In the genomic region with DNA sequence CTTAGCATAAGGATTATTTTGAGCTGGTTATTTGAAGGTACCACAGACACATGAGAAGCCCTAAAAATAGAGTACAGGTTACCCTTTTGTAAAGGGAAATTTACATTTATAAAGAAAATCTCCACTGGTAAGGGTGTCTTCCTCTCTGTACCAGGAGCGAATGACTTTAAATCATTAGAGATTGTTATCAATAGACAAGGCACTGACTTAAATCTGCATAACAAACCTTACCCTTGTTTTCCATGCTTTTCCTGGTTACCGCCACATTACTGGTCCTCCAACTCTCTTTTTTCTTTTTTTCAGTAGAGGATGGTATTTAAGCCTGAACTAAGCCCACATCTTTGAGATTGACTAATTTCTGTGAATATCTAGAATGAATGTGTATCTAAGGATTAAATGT, we compare ENCODE assay signal across 18 cellular contexts.
"Had no signal": no experiment of that assay in that cellular context is flagged by ENCODE, and none has a peak within 500 bp of the region (broad histone marks: within the 10 kb centered on the region; RNA-seq: fewer than 3 reads in every experiment).

No MANE protein-coding gene starts in this region.

- H3K36me3 Mint-ChIP-seq: natural killer cell treated with Interleukin-12 subunit alpha and Interleukin-12 subunit beta and Interleukin-15 and Interleukin-18, amount 100 ng/mL, for 72 hours had no signal

- H3K27me3 Mint-ChIP-seq: activated T-helper 17 cell treated with anti-CD3 and anti-CD28 coated beads, Interleukin-2, amount 50 U/mL, for 72 hours; effector memory CD8-positive, alpha-beta T cell; natural killer cell treated with Interleukin-12 subunit alpha and Interleukin-12 subunit beta and Interleukin-15 and Interleukin-18, amount 100 ng/mL, for 72 hours had no signal

- H3K9me3 Mint-ChIP-seq: activated T-helper 17 cell treated with anti-CD3 and anti-CD28 coated beads, Interleukin-2, amount 50 U/mL, for 72 hours; dendritic cell treated with granulocyte-macrophage colony-stimulating factor and Interleukin-4, amounts not matched to agents 40 ng/mL and 50 ng/mL, for 4 days had no signal

- H3K27ac ChIP-seq: brain microvascular endothelial cell, gastrocnemius medialis, heart left ventricle, tibial nerve, uterus had no signal

- H3K4me3 ChIP-seq: gastrocnemius medialis, heart left ventricle, tibial nerve, uterus had no signal

- H3K9me3 ChIP-seq: gastrocnemius medialis, tibial nerve, uterus had no signal

- ATAC-seq: activated T-helper 17 cell treated with anti-CD3 and anti-CD28 coated beads, Interleukin-2, amount 50 U/mL, for 72 hours; effector memory CD8-positive, alpha-beta T cell; gastrocnemius medialis; heart left ventricle; left ventricle myocardium superior; natural killer cell treated with Interleukin-12 subunit alpha and Interleukin-12 subunit beta and Interleukin-15 and Interleukin-18, amount 100 ng/mL, for 72 hours had no signal

- H3K27ac Mint-ChIP-seq: activated T-helper 17 cell treated with anti-CD3 and anti-CD28 coated beads, Interleukin-2, amount 50 U/mL, for 72 hours; dendritic cell treated with granulocyte-macrophage colony-stimulating factor and Interleukin-4, amounts not matched to agents 40 ng/mL and 50 ng/mL, for 4 days; effector memory CD8-positive, alpha-beta T cell; natural killer cell treated with Interleukin-12 subunit alpha and Interleukin-12 subunit beta and Interleukin-15 and Interleukin-18, amount 100 ng/mL, for 72 hours had no signal

- H3K4me3 Mint-ChIP-seq: activated T-helper 17 cell treated with anti-CD3 and anti-CD28 coated beads, Interleukin-2, amount 50 U/mL, for 72 hours; dendritic cell treated with granulocyte-macrophage colony-stimulating factor and Interleukin-4, amounts not matched to agents 40 ng/mL and 50 ng/mL, for 4 days; effector memory CD8-positive, alpha-beta T cell; natural killer cell treated with Interleukin-12 subunit alpha and Interleukin-12 subunit beta and Interleukin-15 and Interleukin-18, amount 100 ng/mL, for 72 hours had no signal

- H3K36me3 ChIP-seq: brain microvascular endothelial cell, gastrocnemius medialis, heart left ventricle, tibial nerve, uterus had no signal

- H3K27me3 ChIP-seq: brain microvascular endothelial cell, gastrocnemius medialis, heart left ventricle, tibial nerve, uterus had no signal

- H3K4me1 Mint-ChIP-seq: activated T-helper 17 cell treated with anti-CD3 and anti-CD28 coated beads, Interleukin-2, amount 50 U/mL, for 72 hours had no signal

- H3K4me1 ChIP-seq: heart left ventricle, uterus had no signal

- DNase-seq: activated CD4-positive, alpha-beta T cell treated with anti-CD3 and anti-CD28 coated beads, Interleukin-2, amount 50 U/mL, for 4 hours; activated naive CD4-positive, alpha-beta T cell treated with Interleukin-2 at 50 U/mL for 16 hours; anterior cingulate cortex; brain microvascular endothelial cell; cerebellar nuclear complex; effector memory CD8-positive, alpha-beta T cell; erythroblast; gastrocnemius medialis; heart left ventricle; left ventricle myocardium superior; mesenchymal stem cell; stimulated activated naive CD4-positive, alpha-beta T cell; substantia nigra; uterus had no signal
